In the genomic region with DNA sequence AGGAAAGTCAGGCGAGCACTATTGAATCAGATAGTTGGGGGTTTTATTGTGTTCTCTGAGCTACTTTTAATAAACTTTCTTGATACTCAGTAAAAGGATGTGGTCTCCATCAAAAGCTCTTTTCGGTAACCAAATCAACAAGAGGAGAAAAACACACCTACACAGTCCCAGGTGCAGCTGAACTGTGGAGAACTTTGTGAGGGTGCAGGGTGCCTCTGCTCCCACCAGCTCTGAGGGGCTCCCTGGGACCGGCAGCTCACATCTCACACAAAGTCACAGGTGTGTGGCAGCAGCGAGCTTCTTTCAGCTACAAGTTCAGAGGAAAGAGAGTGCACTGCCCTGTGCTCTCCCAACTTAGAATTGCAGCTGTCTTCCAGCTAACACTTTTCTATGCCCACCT, we compare ENCODE assay signal across 14 cellular contexts.
DNase-seq lines count a peak whose midpoint lies in the region; ATAC-seq, FAIRE-seq and TF ChIP-seq lines count a peak whose summit lies in the region.
"Had no signal": no experiment of that assay in that cellular context is flagged by ENCODE, and none has a peak within 500 bp of the region (broad histone marks: within the 10 kb centered on the region; RNA-seq: fewer than 3 reads in every experiment).

No MANE protein-coding gene starts in this region.

- no peak overlapping the region for H3K4me3 ChIP-seq in GM12878
- H3K4me3 ChIP-seq: GM23248, left ventricle myocardium inferior had no signal

- peaks cover 3% of the 10 kb centered on the region; the same call in 2 of the 3 replicates for H3K9me3 ChIP-seq in GM12878 (replicated peaks; ENCODE audit: control insufficient read depth, insufficient read depth, low read length)
- H3K9me3 ChIP-seq: left ventricle myocardium inferior had no signal

- ATAC-seq in GM19455 (IDR thresholded peaks at IDR 0.05; ENCODE audit: unreplicated experiment): peak; percentile 64
- peak; percentile 94 for ATAC-seq in GM12878
- no peak for ATAC-seq in GM21367 (IDR thresholded peaks at IDR 0.05; ENCODE audit: unreplicated experiment)
- ATAC-seq: right cardiac atrium had no signal

- POLR2A ChIA-PET in GM12878 (lab: Charles Lee): no interaction called here

- peak in 2 of 3 experiments; percentile 12 to 26; a peak in 2 of 6 replicates for TF ChIP-seq CTCF in GM12878 (IDR thresholded peaks at IDR 0.05 in 2 of 3, conservative IDR thresholded peaks at IDR 0.05 in 1 of 3; ENCODE audit: control insufficient read depth in 2 of 3, extremely low read depth in 1 of 3, insufficient read depth in 1 of 3, low read depth in 3 of 3, low read length in 3 of 3)

- FAIRE-seq in GM12878 (lab: Jason Lieb, UNC) (no peak), urothelium cell line (lab: Jason Lieb, UNC) (no peak)
- FAIRE-seq: endometrium had no signal

- WGBS in GM12878 (ENCODE audit: insufficient coverage, insufficient replicate concordance, low lambda C conversion rate, missing lambda C conversion rate): 1% methylated on average over 4 of the region's 4 CpGs

- no peak overlapping the region for H3K9ac ChIP-seq in GM12878 (ENCODE audit: control insufficient read depth, insufficient read depth, low read length)
- H3K9ac ChIP-seq: GM23248 had no signal

- intact Hi-C loops in GM12878 (cut with micrococcal nuclease; ENCODE audit: unreplicated experiment): loop anchor here (1.0 kb wide), 1 partner anchor 140 kb away; no protein-coding TSS in a partner anchor

- in situ Hi-C loops in GM12878 (cut with MboI): no loop called here

- TF ChIP-seq RAD21 in GM12878 (IDR thresholded peaks at IDR 0.05; ENCODE audit: insufficient read depth, low read depth, low read length): no peak

- H4K20me1 ChIP-seq in GM12878 (ENCODE audit: control insufficient read depth, insufficient read depth): no peaks in the 10 kb centered on the region

- no peak overlapping the region for H3K27ac ChIP-seq in GM12878 (ENCODE audit: control insufficient read depth, insufficient read depth)
- H3K27ac ChIP-seq: GM23248, left ventricle myocardium inferior, VCaP had no signal

- no peak for TF ChIP-seq POLR2A in GM12878 (IDR thresholded peaks at IDR 0.05; ENCODE audit: low read depth, low read length)

- peaks cover 6% of the 10 kb centered on the region for H3K4me1 ChIP-seq in GM12878 (ENCODE audit: control insufficient read depth, insufficient read depth, low read length)
- H3K4me1 ChIP-seq: left ventricle myocardium inferior had no signal

- no peak overlapping the region; the same call in 1 of the 2 replicates for H3K4me2 ChIP-seq in GM12878 (ENCODE audit: control insufficient read depth, insufficient read depth)

- H3K27me3 ChIP-seq in GM12878 (replicated peaks in 1 of 2; ENCODE audit: control insufficient read depth in 2 of 2, insufficient read depth in 2 of 2, low read length in 1 of 2): no peaks in the 10 kb centered on the region; a peak in 1 of 4 replicates

- no peaks in the 10 kb centered on the region for H3K79me2 ChIP-seq in GM12878 (ENCODE audit: control insufficient read depth, insufficient read depth, low read length)

- peak; percentile 28 for DNase-seq in activated CD4-positive, alpha-beta T cell treated with anti-CD3 and anti-CD28 coated beads, Interleukin-2, amount 50 U/mL, for 1 hour
- DNase-seq in GM12878 (ENCODE audit: low read depth, low spot score) (peak; percentile 39), urothelium cell line (ENCODE audit: low spot score) (no peak), SHP77 (lab: John Stamatoyannopoulos, UW) (no peak), putamen (ENCODE audit: low spot score) (no peak)
- DNase-seq in stimulated activated CD8-positive, alpha-beta memory T cell treated with anti-CD3 and anti-CD28 coated beads, Interleukin-2, amount 100 ng/mL, for 1 hour (ENCODE audit: low read depth in 2 of 2): peak; percentile 8 to 21
- DNase-seq: GM23248, left ventricle myocardium inferior, NCI-H526 treated with DMSO at 0.1 percent for 48 hours, right cardiac atrium had no signal

- CTCF ChIA-PET in GM12878 (lab: Yijun Ruan, JAX): interaction anchor here (0.7 to 1.7 kb wide), 24 partner anchors 9 to 976 kb away, joined by 3 to 9 read pairs (median 3); no protein-coding TSS in a partner anchor

- no peaks in the 10 kb centered on the region; a peak in 1 of 4 replicates for H3K36me3 ChIP-seq in GM12878 (ENCODE audit: control insufficient read depth in 2 of 2, insufficient read depth in 2 of 2, low read length in 1 of 2)
- H3K36me3 ChIP-seq: left ventricle myocardium inferior had no signal

- SMC1A ChIA-PET in GM12878 (lab: Charles Lee; ENCODE audit: uncharacterized antibody, unreplicated experiment): interaction anchor here (0.6 to 3.0 kb wide), 44 partner anchors 11 to 1194 kb away, joined by 3 to 19 read pairs (median 4); no protein-coding TSS in a partner anchor

- TF ChIP-seq EP300 in GM12878 (IDR thresholded peaks at IDR 0.05; ENCODE audit: borderline replicate concordance in 1 of 2, control insufficient read depth in 1 of 2, low read depth in 2 of 2, low read length in 2 of 2): peak in 1 of 2 experiments; percentile 78; a peak in 2 of 4 replicates

- RAD21 ChIA-PET in GM12878 (lab: Charles Lee; ENCODE audit: unreplicated experiment): interaction anchor here (0.5 to 2.7 kb wide), 25 partner anchors 11 to 958 kb away, joined by 3 to 17 read pairs (median 3); no protein-coding TSS in a partner anchor

- H2AFZ ChIP-seq in GM12878 (ENCODE audit: control insufficient read depth, low read depth, low read length): no peak overlapping the region; the same call in 1 of the 2 replicates
- H2AFZ ChIP-seq: GM23248 had no signal

- BruUV-seq in GM12878 (replicated peaks; lab: Mats Ljungman, UMichigan): no TSS peak

TF ChIP-seq in GM12878, 131 proteins besides CTCF, POLR2A, EP300 and RAD21 (continues in another document):
- TF ChIP-seq FOXM1 (IDR thresholded peaks at IDR 0.05; ENCODE audit: low read depth, low read length) (no peak), MYC (IDR thresholded peaks at IDR 0.05; ENCODE audit: insufficient read depth, insufficient read length, insufficient replicate concordance, low read length, severe bottlenecking) (no peak), IRF4 (IDR thresholded peaks at IDR 0.05; ENCODE audit: low read depth, low read length) (peak; percentile 53; the same call in 1 of the 2 replicates), BMI1 (IDR thresholded peaks at IDR 0.05; ENCODE audit: borderline replicate concordance) (no peak), EZH2 (IDR thresholded peaks at IDR 0.05; ENCODE audit: borderline replicate concordance, control insufficient read depth, low read depth, low read length) (no peak), KLF5 (IDR thresholded peaks at IDR 0.05; ENCODE audit: partially characterized antibody) (no peak), BCL11A (IDR thresholded peaks at IDR 0.05; ENCODE audit: low read depth, low read length) (0 out of 2 replicates have a peak, but pooled peaks have one; percentile 10), SUZ12 (IDR thresholded peaks at IDR 0.05; ENCODE audit: unreplicated experiment) (no peak), CHD4 (IDR thresholded peaks at IDR 0.05) (no peak), CHD2 (IDR thresholded peaks at IDR 0.05; ENCODE audit: borderline replicate concordance, low read depth, low read length) (no peak)
- TF ChIP-seq, protein P1, sequence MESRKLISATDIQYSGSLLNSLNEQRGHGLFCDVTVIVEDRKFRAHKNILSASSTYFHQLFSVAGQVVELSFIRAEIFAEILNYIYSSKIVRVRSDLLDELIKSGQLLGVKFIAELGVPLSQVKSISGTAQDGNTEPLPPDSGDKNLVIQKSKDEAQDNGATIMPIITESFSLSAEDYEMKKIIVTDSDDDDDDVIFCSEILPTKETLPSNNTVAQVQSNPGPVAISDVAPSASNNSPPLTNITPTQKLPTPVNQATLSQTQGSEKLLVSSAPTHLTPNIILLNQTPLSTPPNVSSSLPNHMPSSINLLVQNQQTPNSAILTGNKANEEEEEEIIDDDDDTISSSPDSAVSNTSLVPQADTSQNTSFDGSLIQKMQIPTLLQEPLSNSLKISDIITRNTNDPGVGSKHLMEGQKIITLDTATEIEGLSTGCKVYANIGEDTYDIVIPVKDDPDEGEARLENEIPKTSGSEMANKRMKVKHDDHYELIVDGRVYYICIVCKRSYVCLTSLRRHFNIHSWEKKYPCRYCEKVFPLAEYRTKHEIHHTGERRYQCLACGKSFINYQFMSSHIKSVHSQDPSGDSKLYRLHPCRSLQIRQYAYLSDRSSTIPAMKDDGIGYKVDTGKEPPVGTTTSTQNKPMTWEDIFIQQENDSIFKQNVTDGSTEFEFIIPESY (IDR thresholded peaks at IDR 0.05): no peak
- TF ChIP-seq, protein P2, sequence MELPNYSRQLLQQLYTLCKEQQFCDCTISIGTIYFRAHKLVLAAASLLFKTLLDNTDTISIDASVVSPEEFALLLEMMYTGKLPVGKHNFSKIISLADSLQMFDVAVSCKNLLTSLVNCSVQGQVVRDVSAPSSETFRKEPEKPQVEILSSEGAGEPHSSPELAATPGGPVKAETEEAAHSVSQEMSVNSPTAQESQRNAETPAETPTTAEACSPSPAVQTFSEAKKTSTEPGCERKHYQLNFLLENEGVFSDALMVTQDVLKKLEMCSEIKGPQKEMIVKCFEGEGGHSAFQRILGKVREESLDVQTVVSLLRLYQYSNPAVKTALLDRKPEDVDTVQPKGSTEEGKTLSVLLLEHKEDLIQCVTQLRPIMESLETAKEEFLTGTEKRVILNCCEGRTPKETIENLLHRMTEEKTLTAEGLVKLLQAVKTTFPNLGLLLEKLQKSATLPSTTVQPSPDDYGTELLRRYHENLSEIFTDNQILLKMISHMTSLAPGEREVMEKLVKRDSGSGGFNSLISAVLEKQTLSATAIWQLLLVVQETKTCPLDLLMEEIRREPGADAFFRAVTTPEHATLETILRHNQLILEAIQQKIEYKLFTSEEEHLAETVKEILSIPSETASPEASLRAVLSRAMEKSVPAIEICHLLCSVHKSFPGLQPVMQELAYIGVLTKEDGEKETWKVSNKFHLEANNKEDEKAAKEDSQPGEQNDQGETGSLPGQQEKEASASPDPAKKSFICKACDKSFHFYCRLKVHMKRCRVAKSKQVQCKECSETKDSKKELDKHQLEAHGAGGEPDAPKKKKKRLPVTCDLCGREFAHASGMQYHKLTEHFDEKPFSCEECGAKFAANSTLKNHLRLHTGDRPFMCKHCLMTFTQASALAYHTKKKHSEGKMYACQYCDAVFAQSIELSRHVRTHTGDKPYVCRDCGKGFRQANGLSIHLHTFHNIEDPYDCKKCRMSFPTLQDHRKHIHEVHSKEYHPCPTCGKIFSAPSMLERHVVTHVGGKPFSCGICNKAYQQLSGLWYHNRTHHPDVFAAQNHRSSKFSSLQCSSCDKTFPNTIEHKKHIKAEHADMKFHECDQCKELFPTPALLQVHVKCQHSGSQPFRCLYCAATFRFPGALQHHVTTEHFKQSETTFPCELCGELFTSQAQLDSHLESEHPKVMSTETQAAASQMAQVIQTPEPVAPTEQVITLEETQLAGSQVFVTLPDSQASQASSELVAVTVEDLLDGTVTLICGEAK (IDR thresholded peaks at IDR 0.05; ENCODE audit: borderline replicate concordance): no peak

Comparison
In these comparisons a context has a peak if more than half of its experiments do, and no peak if none do; other contexts are left out.
1. DNase-seq: peak in activated CD4-positive, alpha-beta T cell treated with anti-CD3 and anti-CD28 coated beads, Interleukin-2, amount 50 U/mL, for 1 hour (single experiment), GM12878 (single experiment) and stimulated activated CD8-positive, alpha-beta memory T cell treated with anti-CD3 and anti-CD28 coated beads, Interleukin-2, amount 100 ng/mL, for 1 hour (2 of 2); none in urothelium cell line (single experiment), SHP77 (0 of 2) and putamen (single experiment).